Comparison of ENCODE assay signal across 8 cellular contexts in genomic region chr5:163437309-163438182, GRCh38. TPM values are rescaled to one million over a fixed set of nuclear protein-coding genes. Genes with fewer than 3 reads are reported as not detected.
A peak's percentile ranks its signal among the peaks of the same experiment; 100 is the strongest.
DNase-seq lines count a peak whose midpoint lies in the region; TF ChIP-seq lines count a peak whose summit lies in the region.

TSS of gene CCNG1 (plus strand) at chr5:163437595. CDS start at chr5:163439257, 1,662 bp downstream.

- no peaks in the 10 kb centered on the region for H3K27me3 Mint-ChIP-seq in nephron (ENCODE audit: low read depth)
- no peaks in the 10 kb centered on the region for H3K27me3 Mint-ChIP-seq in stimulated activated naive CD8-positive, alpha-beta T cell treated with anti-CD3 and anti-CD28 coated beads, Interleukin-15, Interleukin-2, amounts not matched to agents 100 ng/mL and 50 ng/mL, for 24 hours

- no peaks in the 10 kb centered on the region for H3K9me3 Mint-ChIP-seq in nephron
- no peaks in the 10 kb centered on the region for H3K9me3 Mint-ChIP-seq in stimulated activated naive CD8-positive, alpha-beta T cell treated with anti-CD3 and anti-CD28 coated beads, Interleukin-15, Interleukin-2, amounts not matched to agents 100 ng/mL and 50 ng/mL, for 24 hours

- peak within 1 kb of the TSS; percentile 81 for H3K4me3 ChIP-seq in H7 (ENCODE audit: insufficient read depth, low read depth, low read length)
- peak within 1 kb of the TSS; percentile 97 for H3K4me3 ChIP-seq in fibroblast of the aortic adventitia (ENCODE audit: low read depth, low read length)

- H3K36me3 ChIP-seq in H7 (replicated peaks; ENCODE audit: control insufficient read depth, insufficient read depth, low read length): peaks cover 25% of the 10 kb centered on the region

- no peaks in the 10 kb centered on the region for H3K27me3 ChIP-seq in H7 (ENCODE audit: control insufficient read depth, insufficient read depth, low read length)

- peak within 1 kb of the TSS; percentile 87 to 98 (median 98) for H3K4me3 Mint-ChIP-seq in nephron
- peak within 1 kb of the TSS; percentile 91 for H3K4me3 Mint-ChIP-seq in stimulated activated naive CD8-positive, alpha-beta T cell treated with anti-CD3 and anti-CD28 coated beads, Interleukin-15, Interleukin-2, amounts not matched to agents 100 ng/mL and 50 ng/mL, for 24 hours

- TF ChIP-seq CTCF in fibroblast of the aortic adventitia (IDR thresholded peaks at IDR 0.05; ENCODE audit: insufficient read depth, low read length) (peak; percentile 6), nephron (IDR thresholded peaks at IDR 0.05; ENCODE audit: unreplicated experiment in 3 of 3) (no peak)

- peak within 1 kb of the TSS; percentile 78 to 98 (median 96) for H3K27ac Mint-ChIP-seq in nephron
- peak within 1 kb of the TSS; percentile 88 for H3K27ac Mint-ChIP-seq in stimulated activated naive CD8-positive, alpha-beta T cell treated with anti-CD3 and anti-CD28 coated beads, Interleukin-15, Interleukin-2, amounts not matched to agents 100 ng/mL and 50 ng/mL, for 24 hours

- peaks cover 31% of the 10 kb centered on the region for H3K36me3 Mint-ChIP-seq in nephron (ENCODE audit: low read depth)
- H3K36me3 Mint-ChIP-seq in stimulated activated naive CD8-positive, alpha-beta T cell treated with anti-CD3 and anti-CD28 coated beads, Interleukin-15, Interleukin-2, amounts not matched to agents 100 ng/mL and 50 ng/mL, for 24 hours (ENCODE audit: low read depth): peaks cover 33% of the 10 kb centered on the region

- H3K4me1 Mint-ChIP-seq in nephron: peaks cover 52% of the 10 kb centered on the region
- H3K4me1 Mint-ChIP-seq in stimulated activated naive CD8-positive, alpha-beta T cell treated with anti-CD3 and anti-CD28 coated beads, Interleukin-15, Interleukin-2, amounts not matched to agents 100 ng/mL and 50 ng/mL, for 24 hours (ENCODE audit: low read depth): peaks cover 48% of the 10 kb centered on the region

- DNase-seq in ELR (ENCODE audit: low read depth): peak; percentile 98
- peak; percentile 91 for DNase-seq in H7
- DNase-seq in M059J (ENCODE audit: low read depth): peak; percentile 97
- peak; percentile 91 for DNase-seq in SIG-M5 (lab: John Stamatoyannopoulos, UW)
- DNase-seq in activated gamma-delta T cell (lab: John Stamatoyannopoulos, UW): peak; percentile 57
- DNase-seq in fibroblast of the aortic adventitia (ENCODE audit: low read depth): peak; percentile 97

RNA-seq across cellular contexts. Expression of gene CCNG1, which starts in this region (rescaled TPM):
- total RNA-seq in H7 (2014; rRNA removed; shearing (Covaris generic)): 374 and 490 TPM in 2 replicates
- 98.1 and 110 TPM in 2 replicates for total RNA-seq in M059J (2014; rRNA removed; shearing (Covaris generic))
- 258 and 719 TPM in 2 replicates for total RNA-seq in fibroblast of the aortic adventitia (ENCODE audit: low replicate concordance)

Comparison
In these comparisons a context has a peak if more than half of its experiments do, and no peak if none do; other contexts are left out.
1. Peak in every context shown above with its lines: DNase-seq and H3K4me3 ChIP-seq.